ENCODE assay signal across 9 cellular contexts in genomic region chr21:33949516-33950424, GRCh38. TPM values are rescaled to one million over a fixed set of nuclear protein-coding genes. Genes with fewer than 3 reads are reported as not detected.
DNase-seq lines count a peak whose midpoint lies in the region; ATAC-seq and TF ChIP-seq lines count a peak whose summit lies in the region.
"Had no signal": no experiment of that assay in that cellular context is flagged by ENCODE, and none has a peak within 500 bp of the region (broad histone marks: within the 10 kb centered on the region; RNA-seq: fewer than 3 reads in every experiment).

No MANE protein-coding gene starts in this region.

- TF ChIP-seq CTCF in CD4-positive, alpha-beta T cell (IDR thresholded peaks at IDR 0.05) = no peak
- TF ChIP-seq CTCF in neural crest cell (conservative IDR thresholded peaks at IDR 0.05) = no peak
- TF ChIP-seq CTCF in ovary (IDR thresholded peaks at IDR 0.05) = no peak

- no peak overlapping the region for H3K4me2 ChIP-seq in Karpas-422 (ENCODE audit: low read depth, low read length, poor library complexity, severe bottlenecking)

- peak in 9 of 10 experiments; percentile 34 to 53 (median 45) for DNase-seq in CD4-positive, alpha-beta T cell
- no peak for DNase-seq in Karpas-422
- DNase-seq in activated effector memory CD4-positive, alpha-beta T cell treated with anti-CD3 and anti-CD28 coated beads, Interleukin-2, amount 50 U/mL, for 16 hours = peak; percentile 84
- DNase-seq in neural crest cell (ENCODE audit: low read depth, low spot score) = no peak
- DNase-seq in AG20443 (ENCODE audit: low spot score) = no peak
- DNase-seq in ovary = no peak
- no peak for DNase-seq in NCI-H2029 (lab: John Stamatoyannopoulos, UW)
- DNase-seq: KBM-7 had no signal

- H3K36me3 ChIP-seq in Karpas-422 (ENCODE audit: insufficient read depth, low read length) (no peaks in the 10 kb centered on the region), ovary (no peaks in the 10 kb centered on the region)

- H3K27me3 ChIP-seq in CD4-positive, alpha-beta T cell (ENCODE audit: control insufficient read depth, insufficient read depth, low read length) = no peaks in the 10 kb centered on the region
- no peaks in the 10 kb centered on the region for H3K27me3 ChIP-seq in Karpas-422 (ENCODE audit: low read length)
- H3K27me3 ChIP-seq in ovary = no peaks in the 10 kb centered on the region

- H3K79me2 ChIP-seq in Karpas-422 (ENCODE audit: low read length) = no peaks in the 10 kb centered on the region

- H3K4me1 Mint-ChIP-seq in CD4-positive, alpha-beta T cell (ENCODE audit: low read depth) = peaks cover 69% of the 10 kb centered on the region
- peaks cover 36% of the 10 kb centered on the region for H3K4me1 Mint-ChIP-seq in neural crest cell

- peak overlapping the region; percentile 93 for H3K27ac Mint-ChIP-seq in CD4-positive, alpha-beta T cell
- H3K27ac Mint-ChIP-seq in neural crest cell (ENCODE audit: unreplicated experiment) = peak overlapping the region; percentile 85

- H3K4me1 ChIP-seq in Karpas-422 (ENCODE audit: low read length) (peaks cover 30% of the 10 kb centered on the region), ovary (ENCODE audit: insufficient read depth) (peaks cover 12% of the 10 kb centered on the region)

- no peaks in the 10 kb centered on the region for H3K9me3 ChIP-seq in CD4-positive, alpha-beta T cell (ENCODE audit: control insufficient read depth, low read length)
- no peaks in the 10 kb centered on the region for H3K9me3 ChIP-seq in Karpas-422 (ENCODE audit: low read length)
- H3K9me3 ChIP-seq in ovary = no peaks in the 10 kb centered on the region

- no peak for TF ChIP-seq EP300 in ovary (IDR thresholded peaks at IDR 0.05)

- CTCF ChIA-PET in CD4-positive, alpha-beta T cell (lab: Charles Lee) = interaction anchor here (0.7 to 6.0 kb wide), 7 partner anchors 9 to 180 kb away, joined by 3 to 114 read pairs (median 12); partner anchors contain the start of genes MRPS6 and SLC5A3

- no peaks in the 10 kb centered on the region for H3K9me3 Mint-ChIP-seq in CD4-positive, alpha-beta T cell
- H3K9me3 Mint-ChIP-seq in neural crest cell = peaks cover 3% of the 10 kb centered on the region

- POLR2A ChIA-PET in CD4-positive, alpha-beta T cell (lab: Charles Lee) = interaction anchor here (1.2 to 8.6 kb wide), 15 partner anchors 10 to 249 kb away, joined by 3 to 519 read pairs (median 14); partner anchors contain the start of genes MRPS6 and SLC5A3

- no peaks in the 10 kb centered on the region for H3K9me2 ChIP-seq in Karpas-422 (replicated peaks; ENCODE audit: insufficient read depth, low read length)

- peak overlapping the region; percentile 97; the same call in 1 of the 2 replicates for H2AFZ ChIP-seq in Karpas-422 (ENCODE audit: low read length)

- intact Hi-C loops in CD4-positive, alpha-beta T cell (cut with DNase I, micrococcal nuclease) = loop anchor here (2.0 to 5.0 kb wide), 5 partner anchors 17 to 125 kb away; partner anchors contain the start of genes MRPS6 (in 1 of the 2) and SLC5A3 (in 1 of the 2)
- intact Hi-C loops in ovary (cut with DNase I) = no loop called here

- H3K9ac ChIP-seq in Karpas-422 (ENCODE audit: low read length) = no peak overlapping the region

- no peaks in the 10 kb centered on the region for H4K20me1 ChIP-seq in Karpas-422 (ENCODE audit: insufficient read depth, low read depth, low read length)

- no peaks in the 10 kb centered on the region for H3K27me3 Mint-ChIP-seq in CD4-positive, alpha-beta T cell
- H3K27me3 Mint-ChIP-seq in neural crest cell (ENCODE audit: low read depth) = no peaks in the 10 kb centered on the region

- peak overlapping the region; percentile 93 for H3K27ac ChIP-seq in CD4-positive, alpha-beta T cell (ENCODE audit: low read depth, low read length)
- no peak overlapping the region for H3K27ac ChIP-seq in Karpas-422 (ENCODE audit: low read length)
- H3K27ac ChIP-seq in ovary = no peak overlapping the region

- peaks cover 31% of the 10 kb centered on the region for H3K36me3 Mint-ChIP-seq in CD4-positive, alpha-beta T cell (ENCODE audit: low read depth)
- H3K36me3 Mint-ChIP-seq in neural crest cell (ENCODE audit: low read depth) = peaks cover 12% of the 10 kb centered on the region

- ATAC-seq in CD4-positive, alpha-beta T cell (ENCODE audit: poor library complexity) = peak; percentile 7
- ATAC-seq in GM21390 (IDR thresholded peaks at IDR 0.05; ENCODE audit: unreplicated experiment) = no peak

- WGBS in ovary, 3 donors = 95 to 96% (median 96%) methylated on average over 12 of the region's 12 CpGs

- H3K4me3 Mint-ChIP-seq in CD4-positive, alpha-beta T cell = peak overlapping the region; percentile 71
- no peak overlapping the region for H3K4me3 Mint-ChIP-seq in neural crest cell

- no peak for TF ChIP-seq POLR2A in ovary (IDR thresholded peaks at IDR 0.05)

- H3K4me3 ChIP-seq in Karpas-422 (ENCODE audit: low read length) = no peak overlapping the region
- H3K4me3 ChIP-seq in ovary = no peak overlapping the region

RNA-seq across cellular contexts. Expression of gene ATP5PO, which starts 34.2 kb away (rescaled TPM):
- total RNA-seq in CD4-positive, alpha-beta T cell = 100 to 1,000 TPM; 143 to 149 TPM
- 310 and 335 TPM in 2 replicates for total RNA-seq in Karpas-422 (2014; rRNA removed; shearing (Covaris generic); ENCODE audit: low replicate concordance)
- total RNA-seq in neural crest cell = 231 and 234 TPM in 2 replicates
- 100 to 1,000 TPM; 144 to 221 (median 169) TPM for total RNA-seq in ovary
- polyA plus RNA-seq in ovary = 100 to 1,000 TPM; 252 to 283 TPM

Comparison
In these comparisons a context has a peak if more than half of its experiments do, and no peak if none do; other contexts are left out.
1. DNase-seq: peak in CD4-positive, alpha-beta T cell (9 of 10) and activated effector memory CD4-positive, alpha-beta T cell treated with anti-CD3 and anti-CD28 coated beads, Interleukin-2, amount 50 U/mL, for 16 hours (single experiment); none in Karpas-422 (single experiment), neural crest cell (single experiment), AG20443 (single experiment), ovary (0 of 5) and NCI-H2029 (single experiment).
2. intact Hi-C loops: an anchor here in CD4-positive, alpha-beta T cell (2.0 to 5.0 kb wide); none called in ovary.